19 cellular contexts compared by ENCODE assay signal in genomic region chr3:159859836-159860235, GRCh38. TPM values are rescaled to one million over a fixed set of nuclear protein-coding genes. Genes with fewer than 3 reads are reported as not detected.
DNase-seq lines count a peak whose midpoint lies in the region; ATAC-seq and TF ChIP-seq lines count a peak whose summit lies in the region.
"Had no signal": no experiment of that assay in that cellular context is flagged by ENCODE, and none has a peak within 500 bp of the region (broad histone marks: within the 10 kb centered on the region; RNA-seq: fewer than 3 reads in every experiment).

No MANE protein-coding gene starts in this region.

- no peak for TF ChIP-seq CTCF in HFFc6 (IDR thresholded peaks at IDR 0.05)
- no peak for TF ChIP-seq CTCF in WERI-Rb-1 (IDR thresholded peaks at IDR 0.05; ENCODE audit: low read depth, low read length)
- no peak for TF ChIP-seq CTCF in foreskin keratinocyte (conservative IDR thresholded peaks at IDR 0.05)
- no peak for TF ChIP-seq CTCF in osteocyte (IDR thresholded peaks at IDR 0.05)
- no peak for TF ChIP-seq CTCF in tibial nerve (IDR thresholded peaks at IDR 0.05)

- H3K4me3 Mint-ChIP-seq in HFFc6, result no peak overlapping the region
- H3K4me3 Mint-ChIP-seq in osteocyte (ENCODE audit: unreplicated experiment), result no peak overlapping the region
- H3K4me3 Mint-ChIP-seq: activated B cell treated with CpG ODN at 0.5 μM for 24 hours; activated CD4-positive, alpha-beta memory T cell treated with anti-CD3 and anti-CD28 coated beads for 36 hours; central memory CD8-positive, alpha-beta T cell; natural killer cell treated with Interleukin-12 subunit alpha and Interleukin-12 subunit beta and Interleukin-15 and Interleukin-18, amount 100 ng/mL, for 72 hours had no signal

- H3K4me1 Mint-ChIP-seq in HFFc6 (ENCODE audit: low read depth) (peaks cover 86% of the 10 kb centered on the region), osteocyte (ENCODE audit: unreplicated experiment) (peaks cover 55% of the 10 kb centered on the region)
- H3K4me1 Mint-ChIP-seq: central memory CD8-positive, alpha-beta T cell had no signal

- H3K27me3 Mint-ChIP-seq in HFFc6 (ENCODE audit: insufficient read depth) (no peaks in the 10 kb centered on the region), osteocyte (ENCODE audit: unreplicated experiment) (no peaks in the 10 kb centered on the region)

- no peaks in the 10 kb centered on the region for H3K9me3 ChIP-seq in WERI-Rb-1 (ENCODE audit: severe bottlenecking)
- H3K9me3 ChIP-seq in tibial nerve, result no peaks in the 10 kb centered on the region
- H3K9me3 ChIP-seq: spleen had no signal

- H3K4me3 ChIP-seq in WERI-Rb-1 (ENCODE audit: low read depth, low read length), result no peak overlapping the region
- no peak overlapping the region for H3K4me3 ChIP-seq in tibial nerve
- H3K4me3 ChIP-seq: hepatocyte, spleen had no signal

- no peak for TF ChIP-seq EP300 in tibial nerve (IDR thresholded peaks at IDR 0.05)

- no peaks in the 10 kb centered on the region for H3K9me3 Mint-ChIP-seq in HFFc6
- H3K9me3 Mint-ChIP-seq in osteocyte (ENCODE audit: unreplicated experiment), result no peaks in the 10 kb centered on the region
- H3K9me3 Mint-ChIP-seq: activated B cell treated with CpG ODN at 0.5 μM for 24 hours; activated CD4-positive, alpha-beta memory T cell treated with anti-CD3 and anti-CD28 coated beads for 36 hours; central memory CD8-positive, alpha-beta T cell; natural killer cell treated with Interleukin-12 subunit alpha and Interleukin-12 subunit beta and Interleukin-15 and Interleukin-18, amount 100 ng/mL, for 72 hours had no signal

- H3K4me1 ChIP-seq in foreskin keratinocyte (peaks cover 60% of the 10 kb centered on the region), tibial nerve (peaks cover 0 to 39% (median 6%) of the 10 kb centered on the region in 4 donors)

- no peak for TF ChIP-seq POLR2A in tibial nerve (IDR thresholded peaks at IDR 0.05)

- H3K27me3 ChIP-seq in WERI-Rb-1 (ENCODE audit: insufficient read depth, low read depth, severe bottlenecking) (no peaks in the 10 kb centered on the region), foreskin keratinocyte (no peaks in the 10 kb centered on the region), tibial nerve (no peaks in the 10 kb centered on the region)
- H3K27me3 ChIP-seq: hepatocyte, spleen had no signal

- H3K36me3 ChIP-seq in WERI-Rb-1, result no peaks in the 10 kb centered on the region
- H3K36me3 ChIP-seq in tibial nerve, result no peaks in the 10 kb centered on the region
- H3K36me3 ChIP-seq: spleen had no signal

- H3K27ac ChIP-seq in WERI-Rb-1, result no peak overlapping the region
- no peak overlapping the region for H3K27ac ChIP-seq in foreskin keratinocyte
- no peak overlapping the region for H3K27ac ChIP-seq in tibial nerve
- H3K27ac ChIP-seq: hepatocyte had no signal

- 0 out of 2 replicates have a peak, but pooled peaks cover 5% of the 10 kb centered on the region for H3K36me3 Mint-ChIP-seq in HFFc6 (ENCODE audit: low read depth)
- H3K36me3 Mint-ChIP-seq in osteocyte (ENCODE audit: unreplicated experiment), result no peaks in the 10 kb centered on the region
- H3K36me3 Mint-ChIP-seq: activated CD4-positive, alpha-beta memory T cell treated with anti-CD3 and anti-CD28 coated beads for 36 hours; natural killer cell treated with Interleukin-12 subunit alpha and Interleukin-12 subunit beta and Interleukin-15 and Interleukin-18, amount 100 ng/mL, for 72 hours had no signal

- no peak for DNase-seq in HFFc6
- DNase-seq in WERI-Rb-1, result peak; percentile 35
- peak in 1 of 2 donors; percentile 70 for DNase-seq in foreskin keratinocyte
- no peak for DNase-seq in osteocyte (ENCODE audit: extremely low spot score, unreplicated experiment)
- DNase-seq in tibial nerve (ENCODE audit: low spot score in 2 of 2), result no peak
- no peak for DNase-seq in LoVo (ENCODE audit: low spot score)
- DNase-seq in stimulated activated CD4-positive, alpha-beta T cell treated with anti-CD3 and anti-CD28 coated beads, Interleukin-2, amount 100 ng/mL, for 48 hours, result no peak
- DNase-seq: activated B cell treated with CpG ODN at 0.5 μM for 24 hours; activated CD4-positive, alpha-beta memory T cell treated with anti-CD3 and anti-CD28 coated beads for 36 hours; activated T-cell treated with anti-CD3 and anti-CD28 coated beads for 4 hours; amniotic stem cell; effector CD8-positive, alpha-beta T cell; spleen; stimulated activated CD4-positive, alpha-beta T cell treated with anti-CD3 and anti-CD28 coated beads, Interleukin-4, amount 100 ng/mL, for 4 hours; T-helper 9 cell had no signal

- peak overlapping the region; percentile 65 for H3K27ac Mint-ChIP-seq in HFFc6
- peak overlapping the region; percentile 82 for H3K27ac Mint-ChIP-seq in osteocyte (ENCODE audit: unreplicated experiment)
- H3K27ac Mint-ChIP-seq: activated B cell treated with CpG ODN at 0.5 μM for 24 hours; activated CD4-positive, alpha-beta memory T cell treated with anti-CD3 and anti-CD28 coated beads for 36 hours; natural killer cell treated with Interleukin-12 subunit alpha and Interleukin-12 subunit beta and Interleukin-15 and Interleukin-18, amount 100 ng/mL, for 72 hours had no signal

- ATAC-seq in foreskin keratinocyte (peak; percentile 63), HG02884 (IDR thresholded peaks at IDR 0.05; ENCODE audit: unreplicated experiment) (no peak)

- WGBS in tibial nerve, 2 donors, result 41 to 48% methylated on average over 3 of the region's 3 CpGs

RNA-seq across cellular contexts. Expression of gene SCHIP1, which starts 20.2 kb away (rescaled TPM):
- 1 to 10 TPM; 1.1 to 8.1 (median 2.2) TPM for total RNA-seq in HFFc6 (2021; fragmentation: NEBNext Ultra II Directional; extraction: Animal tissue kit (Norgen Biotek cat#: 25700))
- total RNA-seq in foreskin keratinocyte, result 1.1 and 1.3 TPM in 2 replicates
- polyA plus RNA-seq in foreskin keratinocyte, result 0.34 and 5.6 TPM in 2 replicates
- 3.5 and 5.9 TPM in 2 replicates for total RNA-seq in osteocyte
- total RNA-seq in tibial nerve, result 10 to 100 TPM; 12.6 to 36.0 (median 27.5) TPM
- total RNA-seq: natural killer cell treated with Interleukin-12 subunit alpha and Interleukin-12 subunit beta and Interleukin-15 and Interleukin-18, amount 100 ng/mL, for 72 hours had no signal
